ENCODE assay signal across 13 cellular contexts in the genomic region with DNA sequence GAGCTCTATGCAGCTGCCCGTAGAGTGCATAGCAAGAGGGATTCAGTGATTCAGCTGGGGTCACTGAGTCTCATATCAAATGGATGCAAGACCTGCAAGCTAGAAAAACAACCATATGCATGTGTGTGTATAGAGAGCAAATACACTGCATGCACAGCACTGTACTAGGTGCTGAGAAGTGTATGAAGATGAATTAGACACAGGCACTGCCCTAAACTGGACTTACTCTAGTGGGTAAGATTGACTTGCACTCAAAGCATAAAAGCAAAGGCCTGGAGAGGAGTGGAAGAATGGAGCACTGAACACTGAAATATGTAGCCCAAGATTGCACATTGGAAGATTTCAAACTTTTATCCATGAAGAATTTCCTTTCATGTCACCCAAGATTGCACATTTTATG. TPM values are rescaled to one million over a fixed set of nuclear protein-coding genes. Genes with fewer than 3 reads are reported as not detected.
DNase-seq lines count a peak whose midpoint lies in the region; ATAC-seq and TF ChIP-seq lines count a peak whose summit lies in the region.
"Had no signal": no experiment of that assay in that cellular context is flagged by ENCODE, and none has a peak within 500 bp of the region (broad histone marks: within the 10 kb centered on the region; RNA-seq: fewer than 3 reads in every experiment).

No MANE protein-coding gene starts in this region.

- H3K36me3 ChIP-seq in BLaER1 treated with 17β-estradiol and CSF1 and Interleukin-3, amounts not matched to agents 10 nM and 100 nM = no peaks in the 10 kb centered on the region
- H3K36me3 ChIP-seq in colonic mucosa (no peaks in the 10 kb centered on the region), parathyroid adenoma (ENCODE audit: control insufficient read depth, insufficient read depth, low read length) (no peaks in the 10 kb centered on the region)

- intact Hi-C loops in colonic mucosa (cut with DNase I) = no loop called here

- no peaks in the 10 kb centered on the region for H3K79me2 ChIP-seq in parathyroid adenoma

- H3K9me3 ChIP-seq in BLaER1 treated with 17β-estradiol and CSF1 and Interleukin-3, amounts not matched to agents 10 nM and 100 nM (replicated peaks in 1 of 11) = peaks cover 0 to 22% (median 14%) of the 10 kb centered on the region in 11 experiments; a peak in 12 of 22 replicates
- H3K9me3 ChIP-seq in colonic mucosa = no peaks in the 10 kb centered on the region
- H3K9me3 ChIP-seq in parathyroid adenoma (ENCODE audit: control insufficient read depth, low read length) = no peaks in the 10 kb centered on the region

- H3K4me3 ChIP-seq in BLaER1 treated with 17β-estradiol and CSF1 and Interleukin-3, amounts not matched to agents 10 nM and 100 nM = no peak overlapping the region
- H3K4me3 ChIP-seq in colonic mucosa (peak overlapping the region; percentile 0), parathyroid adenoma (ENCODE audit: low read depth, low read length) (no peak overlapping the region)
- H3K4me3 ChIP-seq: smooth muscle cell had no signal

- peak overlapping the region; percentile 44 for H2AFZ ChIP-seq in parathyroid adenoma

- no peak overlapping the region for H3K9ac ChIP-seq in BLaER1 treated with 17β-estradiol and CSF1 and Interleukin-3, amounts not matched to agents 10 nM and 100 nM
- H3K9ac ChIP-seq in colonic mucosa (ENCODE audit: low read depth in 2 of 2, low read length in 2 of 2) (no peak overlapping the region), parathyroid adenoma (no peak overlapping the region)

- no peak overlapping the region for H3K27ac ChIP-seq in BLaER1 treated with 17β-estradiol and CSF1 and Interleukin-3, amounts not matched to agents 10 nM and 100 nM
- H3K27ac ChIP-seq in colonic mucosa = peak overlapping the region; percentile 19
- no peak overlapping the region for H3K27ac ChIP-seq in parathyroid adenoma

- no peaks in the 10 kb centered on the region for H4K20me1 ChIP-seq in BLaER1 treated with 17β-estradiol and CSF1 and Interleukin-3, amounts not matched to agents 10 nM and 100 nM

- no peaks in the 10 kb centered on the region for H3K27me3 ChIP-seq in BLaER1 treated with 17β-estradiol and CSF1 and Interleukin-3, amounts not matched to agents 10 nM and 100 nM
- H3K27me3 ChIP-seq in colonic mucosa (no peaks in the 10 kb centered on the region), parathyroid adenoma (ENCODE audit: control insufficient read depth, insufficient read depth, low read length) (no peaks in the 10 kb centered on the region)

- DNase-seq in HT1080 (ENCODE audit: low read depth) (peak; percentile 16), colonic mucosa (no peak), occipital lobe (lab: John Stamatoyannopoulos, UW) (no peak), NCI-H526 (lab: John Stamatoyannopoulos, UW) (no peak)
- DNase-seq: Calu3, cortex of kidney, mesendoderm, NCI-H1436 treated with DMSO at 0.1 percent for 48 hours had no signal

- ATAC-seq in GM21515 (IDR thresholded peaks at IDR 0.05; ENCODE audit: unreplicated experiment) = no peak
- ATAC-seq in HG03565 (IDR thresholded peaks at IDR 0.05; ENCODE audit: unreplicated experiment) = no peak

- TF ChIP-seq CTCF in colonic mucosa (IDR thresholded peaks at IDR 0.05) (no peak), parathyroid adenoma (IDR thresholded peaks at IDR 0.05) (no peak)

- peak overlapping the region in 6 of 11 experiments; percentile 26 to 78 (median 48); a peak in 9 of 22 replicates for H3K4me2 ChIP-seq in BLaER1 treated with 17β-estradiol and CSF1 and Interleukin-3, amounts not matched to agents 10 nM and 100 nM
- no peak overlapping the region for H3K4me2 ChIP-seq in parathyroid adenoma (ENCODE audit: low read length)

- peaks cover 1 to 11% (median 2%) of the 10 kb centered on the region in 10 experiments; a peak in 11 of 20 replicates for H3K4me1 ChIP-seq in BLaER1 treated with 17β-estradiol and CSF1 and Interleukin-3, amounts not matched to agents 10 nM and 100 nM
- H3K4me1 ChIP-seq in colonic mucosa (no peaks in the 10 kb centered on the region), parathyroid adenoma (peaks cover 4% of the 10 kb centered on the region)

RNA-seq across cellular contexts. Expression of gene GBP1, which starts 5.5 kb away (rescaled TPM):
- total RNA-seq in HT1080 (2014; rRNA removed; shearing (Covaris generic)) = 12.9 and 17.0 TPM in 2 replicates
- polyA plus RNA-seq in HT1080 (2015; cell fraction: cytosol; rRNA removed) = 5.6 and 9.1 TPM in 2 replicates
- 24.2 and 27.7 TPM in 2 replicates for polyA plus RNA-seq in HT1080 (2015; cell fraction: nucleus; rRNA removed)
- total RNA-seq in colonic mucosa (10 to 100 TPM; 15.0 to 25.9 TPM), occipital lobe (1.9 TPM)

RNA-seq across cellular contexts. Expression of gene GBP3, which starts 47.8 kb away (rescaled TPM):
- total RNA-seq in HT1080 (2014; rRNA removed; shearing (Covaris generic)) = 20.0 and 21.8 TPM in 2 replicates
- 15.6 and 21.1 TPM in 2 replicates for polyA plus RNA-seq in HT1080 (2015; cell fraction: cytosol; rRNA removed)
- polyA plus RNA-seq in HT1080 (2015; cell fraction: nucleus; rRNA removed) = 22.3 and 27.4 TPM in 2 replicates
- total RNA-seq in colonic mucosa (100 to 1,000 TPM in 1 of 2 donors, 10 to 100 TPM in 1; 38.7 to 103 TPM), occipital lobe (0.94 TPM)

RNA-seq across cellular contexts. Expression of gene GBP2, which starts 55.4 kb away (rescaled TPM):
- 2.8 and 3.7 TPM in 2 replicates for total RNA-seq in HT1080 (2014; rRNA removed; shearing (Covaris generic))
- polyA plus RNA-seq in HT1080 (2015; cell fraction: cytosol; rRNA removed) = 4.1 and 5.4 TPM in 2 replicates
- 8.9 and 9.2 TPM in 2 replicates for polyA plus RNA-seq in HT1080 (2015; cell fraction: nucleus; rRNA removed)
- 10 to 100 TPM; 20.1 to 81.0 TPM for total RNA-seq in colonic mucosa
- total RNA-seq in occipital lobe = 0.62 TPM

Comparison
In these comparisons a context has a peak if more than half of its experiments do, and no peak if none do; other contexts are left out.
1. RNA of gene GBP3, which starts 47.8 kb away (total RNA-seq): 38.7 to 103 TPM in colonic mucosa and 20.0 to 21.8 TPM in HT1080; 0.94 TPM in occipital lobe (single experiment); every median in the first group is over 10 times any median in the second.